ENCODE assay signal across 18 cellular contexts in genomic region chr11:64791781-64792291, GRCh38. TPM values are rescaled to one million over a fixed set of nuclear protein-coding genes. Genes with fewer than 3 reads are reported as not detected.
DNase-seq lines count a peak whose midpoint lies in the region; ATAC-seq and TF ChIP-seq lines count a peak whose summit lies in the region.
"Had no signal": no experiment of that assay in that cellular context is flagged by ENCODE, and none has a peak within 500 bp of the region (broad histone marks: within the 10 kb centered on the region; RNA-seq: fewer than 3 reads in every experiment).

No MANE protein-coding gene starts in this region.

- peak; percentile 17 for DNase-seq in left cardiac atrium
- DNase-seq in left ventricle myocardium inferior: no peak
- no peak for DNase-seq in RWPE1 (ENCODE audit: low spot score)
- DNase-seq in ovary: peak in 3 of 5 donors; percentile 11 to 36 (median 27)
- no peak for DNase-seq in occipital lobe (lab: John Stamatoyannopoulos, UW)
- DNase-seq in stimulated activated CD4-positive, alpha-beta T cell treated with anti-CD3 and anti-CD28 coated beads, Interleukin-4, amount 100 ng/mL, for 24 hours: no peak
- DNase-seq: CD8-positive, alpha-beta memory T cell; DMS79; H9; KG1; NCI-H1105 treated with DMSO at 0.1 percent for 48 hours; NCI-H1694; NCI-H2081 treated with DMSO at 0.1 percent for 48 hours; NCI-H446 treated with DMSO at 0.1 percent for 48 hours had no signal

- H3K4me1 ChIP-seq in left ventricle myocardium inferior (peaks cover 17% of the 10 kb centered on the region), ovary (ENCODE audit: insufficient read depth) (no peaks in the 10 kb centered on the region)

- H3K4me3 ChIP-seq in left ventricle myocardium inferior (no peak overlapping the region), ovary (no peak overlapping the region)
- H3K4me3 ChIP-seq: BLaER1 treated with 17β-estradiol and CSF1 and Interleukin-3, amounts not matched to agents 10 nM and 100 nM had no signal

- no peaks in the 10 kb centered on the region for H3K9me3 ChIP-seq in left ventricle myocardium inferior (replicated peaks)
- H3K9me3 ChIP-seq in ovary: no peaks in the 10 kb centered on the region
- H3K9me3 ChIP-seq: BLaER1 treated with 17β-estradiol and CSF1 and Interleukin-3, amounts not matched to agents 10 nM and 100 nM had no signal

- H3K36me3 ChIP-seq in left ventricle myocardium inferior (peaks cover 41% of the 10 kb centered on the region), ovary (no peaks in the 10 kb centered on the region)

- no peak overlapping the region for H3K27ac ChIP-seq in left ventricle myocardium inferior (replicated peaks)
- peak overlapping the region; percentile 35 for H3K27ac ChIP-seq in RWPE1
- H3K27ac ChIP-seq in ovary: no peak overlapping the region
- H3K27ac ChIP-seq: BLaER1 treated with 17β-estradiol and CSF1 and Interleukin-3, amounts not matched to agents 10 nM and 100 nM had no signal

- TF ChIP-seq CTCF in left ventricle myocardium inferior (IDR thresholded peaks at IDR 0.05; ENCODE audit: borderline replicate concordance) (no peak), RWPE1 (conservative IDR thresholded peaks at IDR 0.05; ENCODE audit: low read depth) (no peak), ovary (IDR thresholded peaks at IDR 0.05) (no peak)

- ATAC-seq in left cardiac atrium (no peak), HG03442 (IDR thresholded peaks at IDR 0.05; ENCODE audit: unreplicated experiment) (no peak)
- ATAC-seq: Panc1 had no signal

- intact Hi-C loops in left cardiac atrium (cut with DNase I): no loop called here
- intact Hi-C loops in left ventricle myocardium inferior (cut with micrococcal nuclease): no loop called here
- intact Hi-C loops in ovary (cut with DNase I): no loop called here

- H3K27me3 ChIP-seq in left ventricle myocardium inferior (ENCODE audit: low read depth) (no peaks in the 10 kb centered on the region), ovary (no peaks in the 10 kb centered on the region)
- H3K27me3 ChIP-seq: BLaER1 treated with 17β-estradiol and CSF1 and Interleukin-3, amounts not matched to agents 10 nM and 100 nM had no signal

- TF ChIP-seq EP300 in ovary (IDR thresholded peaks at IDR 0.05): no peak

- WGBS in ovary, 3 donors: 86 to 90% (median 88%) methylated on average over 11 to 14 of the region's 14 CpGs

- no peak for TF ChIP-seq POLR2A in ovary (IDR thresholded peaks at IDR 0.05)

- POLR2A ChIA-PET in RWPE1 (lab: Yijun Ruan, JAX; ENCODE audit: low non-redundant PET): no interaction called here

- CTCF ChIA-PET in RWPE1 (lab: Yijun Ruan, JAX): interaction anchor here (0.7 kb wide), 1 partner anchor 9 kb away, joined by 3 read pairs; no protein-coding TSS in a partner anchor

RNA-seq across cellular contexts. Expression of gene MAP4K2, which starts 11.2 kb away (rescaled TPM):
- 10 to 100 TPM in 1 of 2 donors, 1 to 10 TPM in 1; 10.0 to 10.4 TPM for total RNA-seq in left cardiac atrium
- total RNA-seq in left ventricle myocardium inferior: 7.5 TPM
- 10 to 100 TPM in 5 of 7 donors, 1 to 10 TPM in 2; 5.6 to 15.5 (median 13.0) TPM for total RNA-seq in ovary
- polyA plus RNA-seq in ovary: 1 to 10 TPM; 2.3 to 9.9 TPM
- total RNA-seq in occipital lobe: 9.8 TPM

RNA-seq across cellular contexts. Expression of gene SF1, which starts 13.5 kb away (rescaled TPM):
- total RNA-seq in left cardiac atrium: 100 to 1,000 TPM; 154 to 208 TPM
- total RNA-seq in left ventricle myocardium inferior: 188 TPM
- total RNA-seq in ovary: 100 to 1,000 TPM; 231 to 380 (median 306) TPM
- 100 to 1,000 TPM; 131 to 388 TPM for polyA plus RNA-seq in ovary
- total RNA-seq in occipital lobe: 80.0 TPM

RNA-seq across cellular contexts. Expression of gene MEN1, which starts 18.5 kb away (rescaled TPM):
- total RNA-seq in left cardiac atrium: 10 to 100 TPM in 1 of 2 donors, 1 to 10 TPM in 1; 9.0 to 12.3 TPM
- total RNA-seq in left ventricle myocardium inferior: 8.7 TPM
- total RNA-seq in ovary: 10 to 100 TPM; 17.5 to 28.6 (median 22.6) TPM
- 10 to 100 TPM; 14.4 to 20.4 TPM for polyA plus RNA-seq in ovary
- 17.2 TPM for total RNA-seq in occipital lobe

RNA-seq across cellular contexts. Expression of gene PYGM, which starts 32.1 kb away (rescaled TPM):
- total RNA-seq in left cardiac atrium (10 to 100 TPM; 31.3 to 48.6 TPM), left ventricle myocardium inferior (89.5 TPM), ovary (10 to 100 TPM in 1 of 7 donors, 1 to 10 TPM in 5, under 1 TPM in 1; 0.24 to 12.0 (median 3.1) TPM), occipital lobe (1.2 TPM)
- 1 to 10 TPM; 1.9 to 6.7 TPM for polyA plus RNA-seq in ovary

RNA-seq across cellular contexts. Expression of gene RASGRP2, which starts 47.9 kb away (rescaled TPM):
- total RNA-seq in left cardiac atrium: 10 to 100 TPM; 25.3 to 37.1 TPM
- 21.1 TPM for total RNA-seq in left ventricle myocardium inferior
- 10 to 100 TPM in 1 of 7 donors, 1 to 10 TPM in 6; 2.1 to 18.9 (median 7.6) TPM for total RNA-seq in ovary
- 1 to 10 TPM; 7.0 to 9.0 TPM for polyA plus RNA-seq in ovary
- 36.7 TPM for total RNA-seq in occipital lobe
- total RNA-seq: HT-29 had no signal

Comparison
In these comparisons a context has a peak if more than half of its experiments do, and no peak if none do; other contexts are left out.
1. DNase-seq: peak in left cardiac atrium (single experiment) and ovary (3 of 5); none in left ventricle myocardium inferior (single experiment), RWPE1 (single experiment), occipital lobe (single experiment) and stimulated activated CD4-positive, alpha-beta T cell treated with anti-CD3 and anti-CD28 coated beads, Interleukin-4, amount 100 ng/mL, for 24 hours (single experiment).